ENCODE assay signal across 13 cellular contexts in genomic region chr4:113145519-113146291, GRCh38.
DNase-seq lines count a peak whose midpoint lies in the region; ATAC-seq and TF ChIP-seq lines count a peak whose summit lies in the region.
"Had no signal": no experiment of that assay in that cellular context is flagged by ENCODE, and none has a peak within 500 bp of the region (broad histone marks: within the 10 kb centered on the region; RNA-seq: fewer than 3 reads in every experiment).

No MANE protein-coding gene starts in this region.

- H3K4ac ChIP-seq in H9 (ENCODE audit: low read depth, low read length) = no peak overlapping the region

- peaks cover 0 to 5% of the 10 kb centered on the region in 2 experiments; a peak in 1 of 5 replicates for H3K9me3 Mint-ChIP-seq in H9
- peaks cover 4% of the 10 kb centered on the region; the same call in 1 of the 2 replicates for H3K9me3 Mint-ChIP-seq in WTC11
- no peaks in the 10 kb centered on the region for H3K9me3 Mint-ChIP-seq in MCF 10A (ENCODE audit: unreplicated experiment)
- H3K9me3 Mint-ChIP-seq: activated naive CD4-positive, alpha-beta T cell treated with anti-CD3 and anti-CD28 coated beads for 36 hours had no signal

- no peak overlapping the region for H3T11ph ChIP-seq in H9 (ENCODE audit: low read length)

- H3K4me3 ChIP-seq in iPS-18a (ENCODE audit: low read length) (peak overlapping the region; percentile 20), sigmoid colon (no peak overlapping the region)

- CTCF ChIA-PET in WTC11 (lab: Charles Lee) (interaction anchor here (1.2 to 1.7 kb wide), 2 partner anchors 9 to 380 kb away, joined by 4 read pairs; no protein-coding TSS in a partner anchor), MCF 10A (lab: Yijun Ruan, JAX) (no interaction called here)

- peak overlapping the region; percentile 29 for H3K4me2 ChIP-seq in H9 (ENCODE audit: insufficient read depth, insufficient read length, low read length)

- no peak overlapping the region for H3K56ac ChIP-seq in H9 (ENCODE audit: insufficient read length, low read depth, low read length)

- no peak overlapping the region for H2BK15ac ChIP-seq in H9 (ENCODE audit: low read depth, low read length)

- no peak overlapping the region for H3K14ac ChIP-seq in H9 (ENCODE audit: insufficient read depth, low read length)

- H3K23ac ChIP-seq in H9 (ENCODE audit: insufficient read length, low read depth, low read length) = no peak overlapping the region

- H3K4me1 ChIP-seq in H9 (ENCODE audit: insufficient read depth, low read length) = peaks cover 11% of the 10 kb centered on the region
- peaks cover 64% of the 10 kb centered on the region for H3K4me1 ChIP-seq in iPS-18a (ENCODE audit: control insufficient read depth, low read depth, low read length)
- peaks cover 0 to 28% (median 8%) of the 10 kb centered on the region in 4 donors for H3K4me1 ChIP-seq in sigmoid colon

- H4K5ac ChIP-seq in H9 (ENCODE audit: insufficient read length, low read depth, low read length) = no peak overlapping the region

- H2AFZ ChIP-seq in H9 (ENCODE audit: low read length) = no peak overlapping the region

- H3K18ac ChIP-seq in H9 (ENCODE audit: insufficient read length, low read depth, low read length) = no peak overlapping the region

- H3K9me3 ChIP-seq in H9 (ENCODE audit: control insufficient read depth, low read depth, low read length) (no peaks in the 10 kb centered on the region), iPS-18a (ENCODE audit: control insufficient read depth, low read depth, low read length) (no peaks in the 10 kb centered on the region), sigmoid colon (no peaks in the 10 kb centered on the region)

- DNase-seq in H9 (peak; percentile 73), WTC11 (ENCODE audit: low spot score) (peak; percentile 58), sigmoid colon (no peak), HPDE6-E6E7 (ENCODE audit: extremely low spot score) (no peak), GF-D8 (lab: John Stamatoyannopoulos, UW) (no peak), MCF 10A (ENCODE audit: unreplicated experiment) (no peak), GM13976 (ENCODE audit: low spot score) (no peak)
- DNase-seq: activated naive CD4-positive, alpha-beta T cell treated with anti-CD3 and anti-CD28 coated beads for 36 hours; EL; naive thymus-derived CD8-positive, alpha-beta T cell; NCI-H446 treated with DMSO at 0.1 percent for 48 hours had no signal

- no peak overlapping the region for H2BK12ac ChIP-seq in H9 (ENCODE audit: insufficient read length, low read depth, low read length)

- intact Hi-C loops in sigmoid colon (cut with DNase I) (no loop called here), MCF 10A (cut with micrococcal nuclease) (no loop called here)

- TF ChIP-seq CTCF in H9 (conservative IDR thresholded peaks at IDR 0.05) (no peak), WTC11 (IDR thresholded peaks at IDR 0.05) (no peak), sigmoid colon (IDR thresholded peaks at IDR 0.05) (no peak), MCF 10A (IDR thresholded peaks at IDR 0.05; ENCODE audit: unreplicated experiment) (no peak), GM13976 (IDR thresholded peaks at IDR 0.05; ENCODE audit: borderline replicate concordance, control extremely low read depth, extremely low read depth, insufficient read depth, missing control alignments) (no peak)

- H3K9ac ChIP-seq in H9 (ENCODE audit: extremely low read depth, insufficient read length, low read length) (no peak overlapping the region), iPS-18a (ENCODE audit: low read length) (no peak overlapping the region)

- H2BK5ac ChIP-seq in H9 (ENCODE audit: insufficient read length, low read length) = no peak overlapping the region

- no peak overlapping the region for H4K91ac ChIP-seq in H9 (ENCODE audit: insufficient read length, low read depth, low read length)

- in situ Hi-C loops in GM13976 (cut with MboI; ENCODE audit: low sequenced_read_pairs, unreplicated experiment) = no loop called here

- no peaks in the 10 kb centered on the region for H3K23me2 ChIP-seq in H9 (ENCODE audit: insufficient read length, low read depth, low read length, poor library complexity, severe bottlenecking)

- BruUV-seq in MCF 10A (replicated peaks; lab: Mats Ljungman, UMichigan) = no TSS peak

- no peak overlapping the region for H2AK5ac ChIP-seq in H9 (ENCODE audit: insufficient read length, low read length)

- no peak overlapping the region for H2BK120ac ChIP-seq in H9 (ENCODE audit: low read depth, low read length, poor library complexity, severe bottlenecking)

- H3K27me3 ChIP-seq in H9 (ENCODE audit: insufficient read depth, low read length) = no peaks in the 10 kb centered on the region
- no peaks in the 10 kb centered on the region for H3K27me3 ChIP-seq in iPS-18a (ENCODE audit: control insufficient read depth, insufficient read depth, low read length)
- no peaks in the 10 kb centered on the region for H3K27me3 ChIP-seq in sigmoid colon

- peak overlapping the region; percentile 53 to 67 for H3K4me3 Mint-ChIP-seq in H9
- H3K4me3 Mint-ChIP-seq in WTC11 = peak overlapping the region; percentile 45
- no peak overlapping the region for H3K4me3 Mint-ChIP-seq in MCF 10A (ENCODE audit: unreplicated experiment)
- H3K4me3 Mint-ChIP-seq: activated naive CD4-positive, alpha-beta T cell treated with anti-CD3 and anti-CD28 coated beads for 36 hours had no signal

- POLR2A ChIA-PET in WTC11 (lab: Charles Lee) = no interaction called here
- POLR2A ChIA-PET in MCF 10A (lab: Yijun Ruan, JAX) = no interaction called here

- no peaks in the 10 kb centered on the region for H3K79me2 ChIP-seq in H9 (ENCODE audit: insufficient read depth, low read length)

- WGBS in H9 (ENCODE audit: extremely low coverage, insufficient read length, low lambda C conversion rate) = no CpG with 5 or more reads among the region's 8 CpGs
- 76 to 82% methylated on average over 8 of the region's 8 CpGs for WGBS in sigmoid colon, 2 donors

- H3K27ac ChIP-seq in H9 (ENCODE audit: insufficient read length, low read depth, low read length) (peak overlapping the region; percentile 10), iPS-18a (ENCODE audit: low read length) (no peak overlapping the region), sigmoid colon (peak overlapping the region in 3 of 4 donors; percentile 18 to 46 (median 32))
- H3K27ac ChIP-seq: epithelial cell of prostate had no signal

- peaks cover 2 to 14% (median 6%) of the 10 kb centered on the region in 3 experiments for H3K36me3 Mint-ChIP-seq in H9 (ENCODE audit: insufficient read depth in 1 of 3, low read depth in 3 of 3)
- H3K36me3 Mint-ChIP-seq in WTC11 = peaks cover 4% of the 10 kb centered on the region
- no peaks in the 10 kb centered on the region for H3K36me3 Mint-ChIP-seq in MCF 10A (ENCODE audit: insufficient read depth, unreplicated experiment)
- H3K36me3 Mint-ChIP-seq: naive thymus-derived CD8-positive, alpha-beta T cell had no signal

- no peak overlapping the region for H2BK20ac ChIP-seq in H9 (ENCODE audit: low read depth, low read length, poor library complexity, severe bottlenecking)

- H3K79me1 ChIP-seq in H9 (ENCODE audit: insufficient read depth, low read depth, low read length, poor library complexity, severe bottlenecking) = no peaks in the 10 kb centered on the region

- no peak for TF ChIP-seq EP300 in sigmoid colon (IDR thresholded peaks at IDR 0.05)

- H4K8ac ChIP-seq in H9 (replicated peaks; ENCODE audit: insufficient read length, low read depth, low read length) = no peak overlapping the region

- no peaks in the 10 kb centered on the region for H3K36me3 ChIP-seq in iPS-18a (ENCODE audit: control insufficient read depth, low read depth, low read length)
- H3K36me3 ChIP-seq in sigmoid colon = no peaks in the 10 kb centered on the region

- no peak for TF ChIP-seq POLR2A in sigmoid colon (IDR thresholded peaks at IDR 0.05)

- H3K4me1 Mint-ChIP-seq in H9 = peaks cover 71 to 79% of the 10 kb centered on the region in 2 experiments
- H3K4me1 Mint-ChIP-seq in WTC11 = peaks cover 75% of the 10 kb centered on the region
- no peaks in the 10 kb centered on the region for H3K4me1 Mint-ChIP-seq in MCF 10A (ENCODE audit: insufficient read depth, unreplicated experiment)

- H3K27me3 Mint-ChIP-seq in H9 (ENCODE audit: low read depth) (no peaks in the 10 kb centered on the region), WTC11 (ENCODE audit: low read depth) (no peaks in the 10 kb centered on the region), MCF 10A (ENCODE audit: insufficient read depth, unreplicated experiment) (no peaks in the 10 kb centered on the region)

- peak overlapping the region; percentile 92 to 97 (median 97) for H3K27ac Mint-ChIP-seq in H9
- H3K27ac Mint-ChIP-seq in WTC11 = peak overlapping the region; percentile 77
- no peak overlapping the region for H3K27ac Mint-ChIP-seq in MCF 10A (ENCODE audit: low read depth, unreplicated experiment)
- H3K27ac Mint-ChIP-seq: activated naive CD4-positive, alpha-beta T cell treated with anti-CD3 and anti-CD28 coated beads for 36 hours; naive thymus-derived CD8-positive, alpha-beta T cell had no signal

- ATAC-seq in WTC11 = peak; percentile 88
- ATAC-seq: naive thymus-derived CD8-positive, alpha-beta T cell had no signal

- H4K20me1 ChIP-seq in H9 (ENCODE audit: control insufficient read depth, insufficient read depth, insufficient read length) = no peaks in the 10 kb centered on the region

TF ChIP-seq in WTC11, 78 proteins besides CTCF, POLR2A, EP300 and RAD21 (continues in another document):
- no peak for TF ChIP-seq GTF2I (CRISPR knock-in tag; conservative IDR thresholded peaks at IDR 0.05)
- TF ChIP-seq ESRRA (CRISPR knock-in tag; IDR thresholded peaks at IDR 0.05; ENCODE audit: borderline replicate concordance) = no peak
- no peak for TF ChIP-seq IRF2 (CRISPR knock-in tag; IDR thresholded peaks at IDR 0.05; ENCODE audit: borderline replicate concordance, low read depth)
- no peak for TF ChIP-seq MLX (CRISPR knock-in tag; IDR thresholded peaks at IDR 0.05)

Comparison
In these comparisons a context has a peak if more than half of its experiments do, and no peak if none do; other contexts are left out.
1. DNase-seq: peak in H9 (single experiment) and WTC11 (single experiment); none in sigmoid colon (single experiment), HPDE6-E6E7 (single experiment), GF-D8 (single experiment), MCF 10A (single experiment) and GM13976 (single experiment).